In genomic region chr3:133494469-133494868, GRCh38 we compare ENCODE assay signal across 9 cellular contexts.
A peak's percentile ranks its signal among the peaks of the same experiment; 100 is the strongest.
DNase-seq lines count a peak whose midpoint lies in the region; ATAC-seq, FAIRE-seq and TF ChIP-seq lines count a peak whose summit lies in the region.
"Had no signal": no experiment of that assay in that cellular context is flagged by ENCODE, and none has a peak within 500 bp of the region (broad histone marks: within the 10 kb centered on the region; RNA-seq: fewer than 3 reads in every experiment).

No MANE protein-coding gene starts in this region.

- ATAC-seq in GM21526 (IDR thresholded peaks at IDR 0.05; ENCODE audit: low FRiP score, unreplicated experiment): no peak

- DNase-seq in 8988T (peak; percentile 58), GM12864 (ENCODE audit: low read depth) (no peak), SHP77 treated with DMSO at 0.1 percent for 48 hours (lab: John Stamatoyannopoulos, UW) (peak; percentile 25), fibroblast of villous mesenchyme (ENCODE audit: low read depth) (peak; percentile 44), GM12892 (ENCODE audit: insufficient read length) (no peak), NCI-H1048 (lab: John Stamatoyannopoulos, UW) (no peak)
- DNase-seq in activated T-cell treated with anti-CD3 and anti-CD28 coated beads, Interleukin-2, amount 50 U/mL, for 48 hours: no peak
- DNase-seq: DMS79 treated with DMSO at 0.1 percent for 48 hours had no signal

- H3K4me3 ChIP-seq in GM12864 (ENCODE audit: low read depth, low read length) (no peak overlapping the region), fibroblast of villous mesenchyme (ENCODE audit: low read depth, low read length) (no peak overlapping the region)

- peak; percentile 48 for TF ChIP-seq CTCF in GM12864 (IDR thresholded peaks at IDR 0.05; ENCODE audit: low read depth, low read length, missing control alignments)
- TF ChIP-seq CTCF in fibroblast of villous mesenchyme (IDR thresholded peaks at IDR 0.05; ENCODE audit: insufficient read depth, low read depth, low read length): peak; percentile 63

- no peak for TF ChIP-seq POLR2A in GM12892 (IDR thresholded peaks at IDR 0.05; ENCODE audit: low read depth, low read length)

- no peak for FAIRE-seq in GM12892 (lab: Jason Lieb, UNC)

Comparison
In these comparisons a context has a peak if more than half of its experiments do, and no peak if none do; other contexts are left out.
1. DNase-seq: peak in 8988T (single experiment), SHP77 treated with DMSO at 0.1 percent for 48 hours (single experiment) and fibroblast of villous mesenchyme (single experiment); none in GM12864 (single experiment), GM12892 (single experiment), NCI-H1048 (single experiment) and activated T-cell treated with anti-CD3 and anti-CD28 coated beads, Interleukin-2, amount 50 U/mL, for 48 hours (0 of 2).